ENCODE assay signal across 14 cellular contexts in the genomic region with DNA sequence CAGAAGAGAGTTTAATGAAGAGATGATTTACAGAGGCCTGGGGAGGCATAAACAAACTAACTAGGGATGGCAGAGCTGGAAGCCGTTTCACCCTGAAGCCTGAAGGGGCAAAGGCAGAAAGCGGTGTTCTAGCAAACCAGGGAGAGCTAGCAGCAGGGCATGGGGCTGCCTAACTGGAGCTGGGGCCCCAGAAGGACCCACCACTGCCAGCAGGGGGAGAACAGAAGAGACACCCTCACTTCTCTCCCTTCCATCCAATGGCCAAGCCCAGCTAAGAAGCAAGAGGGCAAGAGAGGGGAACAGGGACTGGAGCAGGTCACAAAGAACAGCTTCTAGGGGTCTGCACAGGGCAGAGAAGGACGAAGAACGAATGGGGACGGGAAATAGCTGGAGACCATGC.
A peak's percentile ranks its signal among the peaks of the same experiment; 100 is the strongest.
DNase-seq lines count a peak whose midpoint lies in the region; ATAC-seq and TF ChIP-seq lines count a peak whose summit lies in the region.
"Had no signal": no experiment of that assay in that cellular context is flagged by ENCODE, and none has a peak within 500 bp of the region (broad histone marks: within the 10 kb centered on the region; RNA-seq: fewer than 3 reads in every experiment).

No MANE protein-coding gene starts in this region.

- no peaks in the 10 kb centered on the region for H3K36me3 Mint-ChIP-seq in WTC11

- H3K79me1 ChIP-seq in mesenchymal stem cell (replicated peaks; ENCODE audit: low read length, poor library complexity, severe bottlenecking), result no peaks in the 10 kb centered on the region

- no peak overlapping the region for H2BK120ac ChIP-seq in mesenchymal stem cell (ENCODE audit: low read depth, low read length)

- no peak overlapping the region for H4K8ac ChIP-seq in mesenchymal stem cell (ENCODE audit: low read length)

- peaks cover 5% of the 10 kb centered on the region for H3K4me1 ChIP-seq in HEK293 (ENCODE audit: control insufficient read depth, insufficient read depth, low read length)
- H3K4me1 ChIP-seq in mesenchymal stem cell (ENCODE audit: control insufficient read depth, insufficient read depth, low read depth, low read length), result peaks cover 9% of the 10 kb centered on the region

- H3K4me3 Mint-ChIP-seq in WTC11, result no peak overlapping the region

- no peak overlapping the region for H3K4me3 ChIP-seq in HEK293 (ENCODE audit: low read depth, low read length)
- H3K4me3 ChIP-seq in mesenchymal stem cell (ENCODE audit: insufficient read depth in 1 of 2, low read depth in 1 of 2, low read length in 2 of 2), result no peak overlapping the region
- H3K4me3 ChIP-seq: BLaER1, sigmoid colon had no signal

- no peak overlapping the region for H2AFZ ChIP-seq in mesenchymal stem cell (ENCODE audit: low read depth, low read length)

- H2AK5ac ChIP-seq in mesenchymal stem cell (ENCODE audit: low read length, severe bottlenecking), result no peak overlapping the region

- H3K9me3 ChIP-seq in HEK293 (ENCODE audit: control insufficient read depth, insufficient read depth, low read depth, low read length) (no peaks in the 10 kb centered on the region), mesenchymal stem cell (ENCODE audit: control insufficient read depth, low read length) (no peaks in the 10 kb centered on the region)
- H3K9me3 ChIP-seq: BLaER1, sigmoid colon had no signal

- H2BK12ac ChIP-seq in mesenchymal stem cell (ENCODE audit: low read length in 2 of 2), result no peak overlapping the region

- H3K4ac ChIP-seq in mesenchymal stem cell (ENCODE audit: low read depth in 1 of 2, low read length in 2 of 2), result no peak overlapping the region

- WGBS in mesenchymal stem cell, result 67% methylated on average over 5 of the region's 5 CpGs

- H3K9ac ChIP-seq in mesenchymal stem cell (ENCODE audit: low read length), result no peak overlapping the region
- H3K9ac ChIP-seq: BLaER1 had no signal

- ATAC-seq in WTC11 (peak; percentile 24), HG03280 (IDR thresholded peaks at IDR 0.05; ENCODE audit: unreplicated experiment) (no peak)

- no peaks in the 10 kb centered on the region for H3K9me3 Mint-ChIP-seq in WTC11
- H3K9me3 Mint-ChIP-seq: activated B cell treated with CpG ODN at 0.5 μM for 24 hours; stimulated activated naive CD8-positive, alpha-beta T cell treated with anti-CD3 and anti-CD28 coated beads, Interleukin-15, Interleukin-2, amounts not matched to agents 100 ng/mL and 50 ng/mL, for 24 hours had no signal

- CTCF ChIA-PET in HEK293 (lab: Yijun Ruan, JAX) (interaction anchor here (0.5 to 5.1 kb wide), 11 partner anchors 83 to 640 kb away, joined by 3 to 55 read pairs (median 4); a partner anchor contains a TSS), WTC11 (lab: Charles Lee) (interaction anchor here (0.7 to 6.5 kb wide), 28 partner anchors 9 to 603 kb away, joined by 3 to 128 read pairs (median 4); a partner anchor contains a TSS)

- H3K27me3 ChIP-seq in mesenchymal stem cell (ENCODE audit: control insufficient read depth in 1 of 2, insufficient read depth in 1 of 2, low read length in 2 of 2), result peaks cover 0 to 6% of the 10 kb centered on the region in 2 experiments
- H3K27me3 ChIP-seq: BLaER1, sigmoid colon had no signal

- no peak; the same call in 1 of the 2 replicates for TF ChIP-seq CTCF in HEK293 (tag by site-specific recombination; IDR thresholded peaks at IDR 0.05)
- peak; percentile 15; the same call in 1 of the 2 replicates for TF ChIP-seq CTCF in WTC11 (IDR thresholded peaks at IDR 0.05)

- H2BK15ac ChIP-seq in mesenchymal stem cell (ENCODE audit: low read depth, poor library complexity, severe bottlenecking), result no peak overlapping the region

- POLR2A ChIA-PET in HEK293 (lab: Yijun Ruan, JAX), result interaction anchor here (0.6 kb wide), 1 partner anchor 75 kb away, joined by 4 read pairs; no protein-coding TSS in a partner anchor
- POLR2A ChIA-PET in WTC11 (lab: Charles Lee), result no interaction called here

- peak overlapping the region in 1 of 2 experiments; percentile 37 for H3K18ac ChIP-seq in mesenchymal stem cell (ENCODE audit: low read depth in 1 of 2, low read length in 2 of 2)

- H3K4me1 Mint-ChIP-seq in WTC11, result peaks cover 43% of the 10 kb centered on the region

- H3K36me3 ChIP-seq in HEK293 (ENCODE audit: control insufficient read depth in 2 of 2, insufficient read depth in 1 of 2, low read length in 2 of 2) (no peaks in the 10 kb centered on the region), mesenchymal stem cell (ENCODE audit: control insufficient read depth in 1 of 2, insufficient read depth in 2 of 2, low read depth in 1 of 2, low read length in 2 of 2) (no peaks in the 10 kb centered on the region)
- H3K36me3 ChIP-seq: BLaER1, sigmoid colon had no signal

- H3K4me2 ChIP-seq in mesenchymal stem cell (ENCODE audit: low read length, poor library complexity, severe bottlenecking), result no peak overlapping the region

- peak; percentile 63 for DNase-seq in NCI-H82 (lab: John Stamatoyannopoulos, UW)
- no peak for DNase-seq in NCI-H82 treated with DMSO at 0.1 percent for 48 hours (lab: John Stamatoyannopoulos, UW; ENCODE audit: unreplicated experiment)
- DNase-seq in WTC11 (ENCODE audit: low spot score), result peak; percentile 31
- DNase-seq in mesenchymal stem cell, result peak; percentile 44
- DNase-seq in NCI-H1092 (lab: John Stamatoyannopoulos, UW), result no peak
- DNase-seq in NCI-H345 treated with DMSO at 0.1 percent for 48 hours (lab: John Stamatoyannopoulos, UW; ENCODE audit: unreplicated experiment), result no peak
- DNase-seq: activated B cell treated with CpG ODN at 0.5 μM for 24 hours, cerebellar nuclear complex, NCI-H2029 treated with DMSO at 0.1 percent for 48 hours, sigmoid colon had no signal

- no peak overlapping the region for H3K27ac ChIP-seq in HEK293 (ENCODE audit: extremely low read depth, low read depth, low read length)
- no peak overlapping the region for H3K27ac ChIP-seq in mesenchymal stem cell (ENCODE audit: low read length, poor library complexity, severe bottlenecking)
- H3K27ac ChIP-seq: BLaER1, sigmoid colon had no signal

- H3K14ac ChIP-seq in mesenchymal stem cell (ENCODE audit: low read length in 2 of 2), result no peak overlapping the region

- H2BK5ac ChIP-seq in mesenchymal stem cell (ENCODE audit: low read depth, low read length, poor library complexity, severe bottlenecking), result no peak overlapping the region

- no peak overlapping the region for H3K23ac ChIP-seq in mesenchymal stem cell (ENCODE audit: low read length in 2 of 2)

- no peak overlapping the region for H3K27ac Mint-ChIP-seq in WTC11
- H3K27ac Mint-ChIP-seq: activated B cell treated with CpG ODN at 0.5 μM for 24 hours; stimulated activated naive CD8-positive, alpha-beta T cell treated with anti-CD3 and anti-CD28 coated beads, Interleukin-15, Interleukin-2, amounts not matched to agents 100 ng/mL and 50 ng/mL, for 24 hours had no signal

- peaks cover 19% of the 10 kb centered on the region for H3K27me3 Mint-ChIP-seq in WTC11 (ENCODE audit: low read depth)
- H3K27me3 Mint-ChIP-seq: activated B cell treated with CpG ODN at 0.5 μM for 24 hours; stimulated activated naive CD8-positive, alpha-beta T cell treated with anti-CD3 and anti-CD28 coated beads, Interleukin-15, Interleukin-2, amounts not matched to agents 100 ng/mL and 50 ng/mL, for 24 hours had no signal

- no peak overlapping the region for H4K91ac ChIP-seq in mesenchymal stem cell (ENCODE audit: low read length)

TF ChIP-seq in HEK293, 187 proteins besides CTCF, POLR2A, EP300 and RAD21 (continues in another document):
- TF ChIP-seq, protein P1, sequence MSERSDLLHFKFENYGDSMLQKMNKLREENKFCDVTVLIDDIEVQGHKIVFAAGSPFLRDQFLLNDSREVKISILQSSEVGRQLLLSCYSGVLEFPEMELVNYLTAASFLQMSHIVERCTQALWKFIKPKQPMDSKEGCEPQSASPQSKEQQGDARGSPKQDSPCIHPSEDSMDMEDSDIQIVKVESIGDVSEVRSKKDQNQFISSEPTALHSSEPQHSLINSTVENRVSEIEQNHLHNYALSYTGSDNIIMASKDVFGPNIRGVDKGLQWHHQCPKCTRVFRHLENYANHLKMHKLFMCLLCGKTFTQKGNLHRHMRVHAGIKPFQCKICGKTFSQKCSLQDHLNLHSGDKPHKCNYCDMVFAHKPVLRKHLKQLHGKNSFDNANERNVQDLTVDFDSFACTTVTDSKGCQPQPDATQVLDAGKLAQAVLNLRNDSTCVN (tag by site-specific recombination; optimal IDR thresholded peaks at IDR 0.05), result no peak
- TF ChIP-seq ZNF350 (tag by site-specific recombination; IDR thresholded peaks at IDR 0.05), result no peak
- TF ChIP-seq ZNF138 (tag by site-specific recombination; IDR thresholded peaks at IDR 0.05; ENCODE audit: borderline replicate concordance), result no peak
- TF ChIP-seq ZNF530 (tag by site-specific recombination; IDR thresholded peaks at IDR 0.05; ENCODE audit: low read depth), result no peak

TF ChIP-seq in WTC11, 78 proteins besides CTCF, POLR2A, EP300 and RAD21 (continues in another document):
- TF ChIP-seq, protein P2, sequence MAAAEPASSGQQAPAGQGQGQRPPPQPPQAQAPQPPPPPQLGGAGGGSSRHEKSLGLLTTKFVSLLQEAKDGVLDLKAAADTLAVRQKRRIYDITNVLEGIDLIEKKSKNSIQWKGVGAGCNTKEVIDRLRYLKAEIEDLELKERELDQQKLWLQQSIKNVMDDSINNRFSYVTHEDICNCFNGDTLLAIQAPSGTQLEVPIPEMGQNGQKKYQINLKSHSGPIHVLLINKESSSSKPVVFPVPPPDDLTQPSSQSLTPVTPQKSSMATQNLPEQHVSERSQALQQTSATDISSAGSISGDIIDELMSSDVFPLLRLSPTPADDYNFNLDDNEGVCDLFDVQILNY (CRISPR knock-in tag; IDR thresholded peaks at IDR 0.05), result no peak
- TF ChIP-seq GRHL2 (CRISPR knock-in tag; IDR thresholded peaks at IDR 0.05; ENCODE audit: insufficient replicate concordance, severe bottlenecking), result no peak
- TF ChIP-seq ZNF317 (CRISPR knock-in tag; IDR thresholded peaks at IDR 0.05; ENCODE audit: borderline replicate concordance, low read depth), result no peak
- TF ChIP-seq MXD4 (CRISPR knock-in tag; IDR thresholded peaks at IDR 0.05; ENCODE audit: borderline replicate concordance), result no peak
- no peak for TF ChIP-seq NR1H2 (CRISPR knock-in tag; IDR thresholded peaks at IDR 0.05)
- TF ChIP-seq ESRRA (CRISPR knock-in tag; IDR thresholded peaks at IDR 0.05; ENCODE audit: borderline replicate concordance), result no peak
- TF ChIP-seq JAZF1 (CRISPR knock-in tag; IDR thresholded peaks at IDR 0.05), result no peak
- TF ChIP-seq FOXK1 (CRISPR knock-in tag; IDR thresholded peaks at IDR 0.05), result no peak

Comparison
In these comparisons a context has a peak if more than half of its experiments do, and no peak if none do; other contexts are left out.
1. DNase-seq: peak in NCI-H82 (single experiment), WTC11 (single experiment) and mesenchymal stem cell (single experiment); none in NCI-H82 treated with DMSO at 0.1 percent for 48 hours (single experiment), NCI-H1092 (single experiment) and NCI-H345 treated with DMSO at 0.1 percent for 48 hours (single experiment).